ENCODE assay signal across 26 cellular contexts in the genomic region with DNA sequence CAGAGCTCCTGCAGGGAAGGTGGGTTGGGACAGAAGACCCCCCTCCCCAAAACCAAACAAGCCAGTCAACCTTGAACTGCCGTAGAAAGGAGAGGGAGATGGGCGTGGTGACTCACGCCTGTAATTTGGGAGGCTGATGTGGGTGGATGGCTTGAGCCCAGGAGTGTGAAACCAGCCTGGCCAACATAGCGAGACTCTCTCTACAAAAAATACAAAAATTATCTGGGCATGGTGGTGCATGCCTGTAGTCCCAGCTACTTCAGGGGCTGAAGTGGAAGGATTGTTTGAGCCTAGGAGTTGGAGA.
"Had no signal": no experiment of that assay in that cellular context is flagged by ENCODE, and none has a peak within 500 bp of the region (broad histone marks: within the 10 kb centered on the region; RNA-seq: fewer than 3 reads in every experiment).

No MANE protein-coding gene starts in this region.

- H3K4me1 ChIP-seq: gastroesophageal sphincter, vagina had no signal

- H3K27ac ChIP-seq: gastroesophageal sphincter, hepatocyte, neutrophil, vagina had no signal

- H3K4me3 Mint-ChIP-seq: activated CD4-positive, alpha-beta T cell treated with anti-CD3 and anti-CD28 coated beads for 36 hours; activated CD8-positive, alpha-beta memory T cell treated with anti-CD3 and anti-CD28 coated beads, Interleukin-2, amount 10 ng/mL, durations not matched to agents 7 days and 5 days; activated CD8-positive, alpha-beta T cell treated with anti-CD3 and anti-CD28 coated beads, Interleukin-2, amount 10 ng/mL, durations not matched to agents 7 days and 5 days; mesothelial cell of epicardium; naive B cell; nephron progenitor cell; T-cell; type B pancreatic cell had no signal

- H3K27me3 Mint-ChIP-seq: activated CD4-positive, alpha-beta T cell treated with anti-CD3 and anti-CD28 coated beads for 36 hours; activated CD8-positive, alpha-beta memory T cell treated with anti-CD3 and anti-CD28 coated beads, Interleukin-2, amount 10 ng/mL, durations not matched to agents 7 days and 5 days; naive B cell; T-cell; type B pancreatic cell had no signal

- H3K9me3 ChIP-seq: gastroesophageal sphincter, neutrophil, vagina had no signal

- H3K9me3 Mint-ChIP-seq: activated T-helper 2 cell treated with anti-CD3 and anti-CD28 coated beads, Interferon-gamma antibody, Interleukin-2, Interleukin-4, amounts not matched to agents 10 μg/mL and 5 μg/mL and 100 μg/mL, durations not matched to agents 14 hours and 24 hours and 36 hours; mesothelial cell of epicardium; naive B cell; nephron progenitor cell; T-cell; type B pancreatic cell had no signal

- H3K27ac Mint-ChIP-seq: activated CD4-positive, alpha-beta T cell treated with anti-CD3 and anti-CD28 coated beads for 36 hours; activated CD8-positive, alpha-beta memory T cell treated with anti-CD3 and anti-CD28 coated beads, Interleukin-2, amount 10 ng/mL, durations not matched to agents 7 days and 5 days; activated CD8-positive, alpha-beta T cell treated with anti-CD3 and anti-CD28 coated beads, Interleukin-2, amount 10 ng/mL, durations not matched to agents 7 days and 5 days; activated T-helper 2 cell treated with anti-CD3 and anti-CD28 coated beads, Interferon-gamma antibody, Interleukin-2, Interleukin-4, amounts not matched to agents 10 μg/mL and 5 μg/mL and 100 μg/mL, durations not matched to agents 14 hours and 24 hours and 36 hours; mesothelial cell of epicardium; nephron progenitor cell; progenitor cell of endocrine pancreas; T-cell; type B pancreatic cell had no signal

- H3K4me3 ChIP-seq: gastroesophageal sphincter, hepatocyte, vagina had no signal

- DNase-seq: activated CD4-positive, alpha-beta T cell treated with anti-CD3 and anti-CD28 coated beads for 36 hours; activated CD4-positive, CD25-positive, alpha-beta regulatory T cell; activated CD8-positive, alpha-beta memory T cell treated with anti-CD3 and anti-CD28 coated beads, Interleukin-2, amount 10 ng/mL, durations not matched to agents 7 days and 5 days; activated CD8-positive, alpha-beta T cell treated with anti-CD3 and anti-CD28 coated beads, Interleukin-2, amount 10 ng/mL, durations not matched to agents 7 days and 5 days; activated T-cell treated with anti-CD3 and anti-CD28 coated beads, Interleukin-2, amount 50 U/mL, for 48 hours; amniotic stem cell; central memory CD4-positive, alpha-beta T cell; dermis blood vessel endothelial cell; effector CD4-positive, alpha-beta T cell; erythroblast; kidney; left colon; naive B cell; nephron progenitor cell; retina; stimulated activated CD4-positive, alpha-beta T cell treated with anti-CD3 and anti-CD28 coated beads, Interleukin-2, amount 100 ng/mL, for 48 hours; stimulated activated naive CD8-positive, alpha-beta T cell treated with anti-CD3 and anti-CD28 coated beads, Interleukin-15, Interleukin-2, amounts not matched to agents 100 U/mL and 50 U/mL, for 24 hours; T-cell had no signal

- H3K27me3 ChIP-seq: gastroesophageal sphincter, hepatocyte, neutrophil, vagina had no signal

- H3K36me3 ChIP-seq: neutrophil, vagina had no signal

- H3K4me1 Mint-ChIP-seq: activated CD4-positive, alpha-beta T cell treated with anti-CD3 and anti-CD28 coated beads for 36 hours; activated CD8-positive, alpha-beta memory T cell treated with anti-CD3 and anti-CD28 coated beads, Interleukin-2, amount 10 ng/mL, durations not matched to agents 7 days and 5 days; naive B cell; T-cell had no signal

- ATAC-seq: activated CD4-positive, alpha-beta T cell treated with anti-CD3 and anti-CD28 coated beads for 36 hours; activated CD8-positive, alpha-beta memory T cell treated with anti-CD3 and anti-CD28 coated beads, Interleukin-2, amount 10 ng/mL, durations not matched to agents 7 days and 5 days; activated CD8-positive, alpha-beta T cell treated with anti-CD3 and anti-CD28 coated beads, Interleukin-2, amount 10 ng/mL, durations not matched to agents 7 days and 5 days; gastroesophageal sphincter; left colon; stimulated activated naive CD8-positive, alpha-beta T cell treated with anti-CD3 and anti-CD28 coated beads, Interleukin-15, Interleukin-2, amounts not matched to agents 100 U/mL and 50 U/mL, for 24 hours; T-cell had no signal

- H3K36me3 Mint-ChIP-seq: activated CD8-positive, alpha-beta memory T cell treated with anti-CD3 and anti-CD28 coated beads, Interleukin-2, amount 10 ng/mL, durations not matched to agents 7 days and 5 days; mesothelial cell of epicardium; naive B cell; T-cell; type B pancreatic cell had no signal
